8 cellular contexts compared by ENCODE assay signal in genomic region chr1:117368116-117369108, GRCh38.
DNase-seq lines count a peak whose midpoint lies in the region; ATAC-seq, FAIRE-seq and TF ChIP-seq lines count a peak whose summit lies in the region.

No MANE protein-coding gene starts in this region.

- H2AFZ ChIP-seq in neuron (ENCODE audit: low read depth, low read length): no peak overlapping the region

- no peak for ATAC-seq in HG03521 (IDR thresholded peaks at IDR 0.05; ENCODE audit: unreplicated experiment)

- H3K4me3 ChIP-seq in SK-N-MC: peak overlapping the region; percentile 82
- H3K4me3 ChIP-seq in neuron (ENCODE audit: low read length): peak overlapping the region; percentile 76

- H3K36me3 ChIP-seq in SK-N-MC (ENCODE audit: insufficient read depth, low read length) (no peaks in the 10 kb centered on the region), neuron (ENCODE audit: insufficient read depth, low read length) (no peaks in the 10 kb centered on the region)

- H3K9ac ChIP-seq in SK-N-MC (ENCODE audit: insufficient read length): peak overlapping the region; percentile 88

- H3K9me3 ChIP-seq in SK-N-MC (ENCODE audit: low read depth, low read length) (no peaks in the 10 kb centered on the region), neuron (ENCODE audit: low read length) (peaks cover 2% of the 10 kb centered on the region)

- H3K4me1 ChIP-seq in neuron (ENCODE audit: insufficient read depth, low read length): peaks cover 43% of the 10 kb centered on the region

- DNase-seq in NCI-H1092 treated with DMSO at 0.1 percent for 48 hours (lab: John Stamatoyannopoulos, UW): peak; percentile 24
- no peak for DNase-seq in NCI-H1092 (lab: John Stamatoyannopoulos, UW)
- no peak for DNase-seq in H54 (ENCODE audit: insufficient read length, low spot score)
- DNase-seq in SK-N-MC (ENCODE audit: low read depth, low spot score): no peak
- no peak for DNase-seq in epithelial cell of prostate (ENCODE audit: low read depth, low spot score)
- no peak for DNase-seq in NCI-H1048 (lab: John Stamatoyannopoulos, UW)

- FAIRE-seq in H54 (lab: Jason Lieb, UNC): peak; percentile 41

- no peaks in the 10 kb centered on the region for H3K27me3 ChIP-seq in neuron (ENCODE audit: insufficient read depth, low read length)

- H3K27ac ChIP-seq in SK-N-MC: no peak overlapping the region
- H3K27ac ChIP-seq in epithelial cell of prostate: peak overlapping the region; percentile 92

- no peak for TF ChIP-seq POLR2A in H54 (IDR thresholded peaks at IDR 0.05; ENCODE audit: low read depth, low read length)
